In the genomic region with DNA sequence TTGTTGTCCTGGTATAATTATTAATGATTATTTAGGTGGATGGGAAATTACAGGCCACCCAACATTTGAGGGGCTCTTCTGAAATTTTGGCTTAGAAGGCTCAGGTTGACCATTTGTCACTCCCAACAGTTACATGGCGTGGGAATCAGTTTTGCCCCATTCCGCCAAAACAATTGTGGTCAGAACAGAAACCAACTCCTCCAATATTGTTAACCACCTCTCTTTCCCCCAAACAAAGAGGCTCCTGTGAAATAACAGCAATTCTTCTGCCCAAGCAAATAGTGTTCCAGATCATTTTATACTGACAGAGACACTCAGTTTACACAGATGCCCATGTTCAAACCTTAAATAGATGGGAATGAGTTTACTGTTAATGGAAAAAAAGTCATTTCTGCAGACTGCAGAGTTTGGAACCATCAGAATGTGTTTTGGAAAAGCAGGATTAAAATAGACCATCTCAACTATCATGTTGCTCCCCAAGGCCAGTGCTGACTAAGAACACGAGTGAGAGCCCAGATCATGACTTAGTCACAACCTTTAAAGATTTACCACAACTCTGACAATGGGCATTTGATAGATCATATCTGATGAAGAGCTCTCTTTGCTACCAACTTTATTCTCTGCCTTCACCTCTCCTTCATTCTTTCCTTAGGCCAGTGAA, we compare ENCODE assay signal across 12 cellular contexts.
DNase-seq lines count a peak whose midpoint lies in the region; ATAC-seq, FAIRE-seq and TF ChIP-seq lines count a peak whose summit lies in the region.
"Had no signal": no experiment of that assay in that cellular context is flagged by ENCODE, and none has a peak within 500 bp of the region (broad histone marks: within the 10 kb centered on the region; RNA-seq: fewer than 3 reads in every experiment).

No MANE protein-coding gene starts in this region.

- no peak overlapping the region for H3K4me3 ChIP-seq in keratinocyte (ENCODE audit: control insufficient read depth in 2 of 3, extremely low read depth in 1 of 3, insufficient read depth in 2 of 3, low read depth in 1 of 3, low read length in 3 of 3)
- H3K4me3 ChIP-seq: prostate gland had no signal

- H3K9me3 ChIP-seq in keratinocyte (ENCODE audit: control insufficient read depth, low read depth, low read length): no peaks in the 10 kb centered on the region
- H3K9me3 ChIP-seq: prostate gland had no signal

- FAIRE-seq in H54 (lab: Jason Lieb, UNC) (no peak), keratinocyte (lab: Jason Lieb, UNC) (peak; percentile 34), GM12891 (lab: Jason Lieb, UNC) (no peak)

- no peaks in the 10 kb centered on the region for H3K79me2 ChIP-seq in keratinocyte (ENCODE audit: control insufficient read depth, insufficient read depth, low read length)

- TF ChIP-seq POLR2A in H54 (IDR thresholded peaks at IDR 0.05; ENCODE audit: low read depth, low read length) (no peak), GM12891 (IDR thresholded peaks at IDR 0.05; ENCODE audit: low read depth, low read length) (no peak)

- H3K27ac ChIP-seq in keratinocyte (ENCODE audit: control insufficient read depth, insufficient read depth, low read length): no peak overlapping the region
- H3K27ac ChIP-seq: prostate gland had no signal

- H2AFZ ChIP-seq in keratinocyte (ENCODE audit: control insufficient read depth, low read length): no peak overlapping the region

- no peaks in the 10 kb centered on the region for H3K9me1 ChIP-seq in keratinocyte (ENCODE audit: control insufficient read depth, extremely low read depth, insufficient read depth, low read length)

- peak; percentile 7 for DNase-seq in H54 (ENCODE audit: insufficient read length, low spot score)
- no peak for DNase-seq in keratinocyte (ENCODE audit: low read depth, low spot score)
- no peak for DNase-seq in GM12891 (ENCODE audit: insufficient read length, low spot score)
- no peak for DNase-seq in COLO668 (lab: John Stamatoyannopoulos, UW; ENCODE audit: unreplicated experiment)
- no peak for DNase-seq in stimulated activated naive CD4-positive, alpha-beta T cell (lab: John Stamatoyannopoulos, UW)
- DNase-seq: activated gamma-delta T cell, DMS153, NCI-H524 had no signal

- dilution Hi-C loops in keratinocyte (cut with MboI; ENCODE audit: extremely low pct_ligation_motif_present, low sequenced_read_pairs): no loop called here

- TF ChIP-seq CTCF in keratinocyte (optimal IDR thresholded peaks at IDR 0.05 in 1 of 3, IDR thresholded peaks at IDR 0.05 in 1 of 3, conservative IDR thresholded peaks at IDR 0.05 in 1 of 3; ENCODE audit: extremely low read depth in 1 of 3, insufficient read depth in 2 of 3, low read length in 3 of 3): no peak

- peaks cover 7% of the 10 kb centered on the region for H3K4me1 ChIP-seq in keratinocyte (ENCODE audit: control insufficient read depth, extremely low read depth, insufficient read depth, low read length)
- H3K4me1 ChIP-seq: prostate gland had no signal

- no peaks in the 10 kb centered on the region for H3K27me3 ChIP-seq in keratinocyte (ENCODE audit: control insufficient read depth, extremely low read depth, insufficient read depth, low read length)

- peak; percentile 85 for ATAC-seq in GM18858 (IDR thresholded peaks at IDR 0.05; ENCODE audit: unreplicated experiment)
- ATAC-seq in HG03575 (IDR thresholded peaks at IDR 0.05; ENCODE audit: extremely low read depth, insufficient number of reproducible peaks, low FRiP score, unreplicated experiment): peak; percentile 68
- ATAC-seq in HG02763 (IDR thresholded peaks at IDR 0.05; ENCODE audit: unreplicated experiment): no peak

- no peaks in the 10 kb centered on the region for H4K20me1 ChIP-seq in keratinocyte (ENCODE audit: control insufficient read depth, extremely low read depth, insufficient read depth, low read length)

- H3K4me2 ChIP-seq in keratinocyte (ENCODE audit: control insufficient read depth, extremely low read depth, insufficient read depth, low read depth, low read length): no peak overlapping the region

- H3K9ac ChIP-seq in keratinocyte (ENCODE audit: control insufficient read depth, extremely low read depth, insufficient read depth, low read length): no peak overlapping the region

- H3K36me3 ChIP-seq in keratinocyte (ENCODE audit: control insufficient read depth in 2 of 2, extremely low read depth in 1 of 2, insufficient read depth in 2 of 2, low read length in 2 of 2): no peaks in the 10 kb centered on the region

TF ChIP-seq in GM12891, 5 proteins besides CTCF, POLR2A, EP300 and RAD21:
- TF ChIP-seq TAF1 (IDR thresholded peaks at IDR 0.05; ENCODE audit: low read depth, low read length): no peak
- TF ChIP-seq POLR2AphosphoS5 (IDR thresholded peaks at IDR 0.05; ENCODE audit: low read depth, low read length): no peak
- no peak for TF ChIP-seq PAX5 (IDR thresholded peaks at IDR 0.05; ENCODE audit: insufficient read depth, low read length, severe bottlenecking)
- TF ChIP-seq POU2F2 (IDR thresholded peaks at IDR 0.05; ENCODE audit: low read depth, low read length): no peak
- TF ChIP-seq SPI1 (IDR thresholded peaks at IDR 0.05; ENCODE audit: low read depth, low read length): no peak
